Comparison of ENCODE assay signal across 1 cellular context in the genomic region with DNA sequence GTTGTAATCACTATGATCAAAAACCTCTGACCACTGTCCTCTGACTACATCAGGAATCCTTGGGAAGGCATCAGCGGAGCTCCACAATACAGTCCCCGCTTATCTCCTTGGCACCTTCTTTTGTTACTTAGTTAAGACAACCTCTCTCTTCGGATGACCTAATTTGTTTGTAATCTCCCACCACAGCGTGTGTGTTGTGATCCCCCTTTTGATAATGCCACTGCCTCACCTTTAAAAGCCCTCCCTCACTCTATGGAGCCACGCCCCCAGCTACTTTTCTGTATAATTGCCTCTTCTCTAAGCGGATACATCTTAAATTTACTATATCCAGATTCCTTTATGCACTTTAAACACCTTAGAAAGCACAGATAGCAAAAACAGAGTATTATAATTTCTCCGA.
TF ChIP-seq lines count a peak whose summit lies in the region.

No MANE protein-coding gene starts in this region.

TF ChIP-seq in HCT116, 20 proteins besides CTCF, POLR2A, EP300 and RAD21 (continued from another document):
- TF ChIP-seq TCF7L2 (IDR thresholded peaks at IDR 0.05; ENCODE audit: borderline replicate concordance, extremely low read depth, insufficient read depth, insufficient read length) = no peak
- no peak for TF ChIP-seq SP1 (IDR thresholded peaks at IDR 0.05; ENCODE audit: low read depth)
- no peak for TF ChIP-seq EGR1 (IDR thresholded peaks at IDR 0.05; ENCODE audit: low read depth)
- TF ChIP-seq CEBPB (IDR thresholded peaks at IDR 0.05; ENCODE audit: low read depth) = no peak
- TF ChIP-seq ZFX (IDR thresholded peaks at IDR 0.05) = no peak
- TF ChIP-seq SIN3A (IDR thresholded peaks at IDR 0.05; ENCODE audit: low read depth) = no peak
- no peak for TF ChIP-seq YY1 (IDR thresholded peaks at IDR 0.05; ENCODE audit: extremely low read depth, insufficient replicate concordance, low read depth, low read length)
- no peak for TF ChIP-seq SRF (IDR thresholded peaks at IDR 0.05; ENCODE audit: low read depth)
- no peak for TF ChIP-seq FOSL1 (IDR thresholded peaks at IDR 0.05; ENCODE audit: low read depth)
- TF ChIP-seq EZH2 (IDR thresholded peaks at IDR 0.05) = no peak
- no peak for TF ChIP-seq CBX3 (IDR thresholded peaks at IDR 0.05; ENCODE audit: low read depth)
- TF ChIP-seq POLR2AphosphoS5 (IDR thresholded peaks at IDR 0.05; ENCODE audit: low read depth, low read length) = no peak
- TF ChIP-seq ELF1 (IDR thresholded peaks at IDR 0.05; ENCODE audit: borderline replicate concordance, low read depth) = no peak
- TF ChIP-seq ZNF274 (IDR thresholded peaks at IDR 0.05; ENCODE audit: low read depth, low read length) = no peak
